In genomic region chr2:19367346-19367745, GRCh38 we compare ENCODE assay signal across 25 cellular contexts. TPM values are rescaled to one million over a fixed set of nuclear protein-coding genes. Genes with fewer than 3 reads are reported as not detected.
"Had no signal": no experiment of that assay in that cellular context is flagged by ENCODE, and none has a peak within 500 bp of the region (broad histone marks: within the 10 kb centered on the region; RNA-seq: fewer than 3 reads in every experiment).

No MANE protein-coding gene starts in this region.

- H3K27me3 ChIP-seq: colonic mucosa, gastroesophageal sphincter had no signal

- H3K36me3 ChIP-seq: colonic mucosa, gastroesophageal sphincter, heart left ventricle, upper lobe of right lung had no signal

- H3K27ac Mint-ChIP-seq: activated CD4-positive, alpha-beta memory T cell treated with anti-CD3 and anti-CD28 coated beads, Interleukin-2, amount 10 ng/mL, durations not matched to agents 7 days and 5 days; activated CD8-positive, alpha-beta memory T cell treated with anti-CD3 and anti-CD28 coated beads, Interleukin-2, amount 10 ng/mL, durations not matched to agents 7 days and 5 days; activated T-helper 2 cell treated with anti-CD3 and anti-CD28 coated beads, Interferon-gamma antibody, Interleukin-2, Interleukin-4, amounts not matched to agents 10 μg/mL and 5 μg/mL and 100 μg/mL, durations not matched to agents 14 hours and 24 hours and 36 hours; brain; endodermal cell; mesothelial cell of epicardium; nephron; T-helper 2 cell treated with Interferon-gamma antibody and Interleukin-4, amounts not matched to agents 5 μg/mL and 100 μg/mL, for 36 hours; WTC11 had no signal

- H3K27ac ChIP-seq: colonic mucosa, epithelial cell of prostate, gastroesophageal sphincter, heart left ventricle, upper lobe of right lung had no signal

- H3K9me3 Mint-ChIP-seq: activated CD4-positive, alpha-beta memory T cell treated with anti-CD3 and anti-CD28 coated beads, Interleukin-2, amount 10 ng/mL, durations not matched to agents 7 days and 5 days; activated T-helper 2 cell treated with anti-CD3 and anti-CD28 coated beads, Interferon-gamma antibody, Interleukin-2, Interleukin-4, amounts not matched to agents 10 μg/mL and 5 μg/mL and 100 μg/mL, durations not matched to agents 14 hours and 24 hours and 36 hours; brain; endodermal cell; mesothelial cell of epicardium; nephron; T-helper 2 cell treated with Interferon-gamma antibody and Interleukin-4, amounts not matched to agents 5 μg/mL and 100 μg/mL, for 36 hours; WTC11 had no signal

- DNase-seq: activated CD4-positive, alpha-beta memory T cell treated with anti-CD3 and anti-CD28 coated beads, Interleukin-2, amount 10 ng/mL, durations not matched to agents 7 days and 5 days; activated CD4-positive, alpha-beta T cell treated with anti-CD3 and anti-CD28 coated beads for 4 hours; activated CD8-positive, alpha-beta memory T cell treated with anti-CD3 and anti-CD28 coated beads, Interleukin-2, amount 10 ng/mL, durations not matched to agents 7 days and 5 days; activated naive CD4-positive, alpha-beta T cell treated with Interleukin-2 at 50 U/mL for 16 hours; anterior cingulate cortex; central memory CD4-positive, alpha-beta T cell; colonic mucosa; endodermal cell; heart left ventricle; kidney; stimulated activated CD4-positive, alpha-beta T cell treated with anti-CD3 and anti-CD28 coated beads, Interleukin-12 subunit alpha, Interleukin-12 subunit beta, amount 100 ng/mL, for 4 hours; stimulated activated CD4-positive, alpha-beta T cell treated with anti-CD3 and anti-CD28 coated beads, Interleukin-1b, Interleukin-23, amount 100 ng/mL, for 48 hours; stimulated activated CD8-positive, alpha-beta memory T cell treated with anti-CD3 and anti-CD28 coated beads, Interleukin-4, amount 100 ng/mL, for 48 hours; stimulated activated naive CD4-positive, alpha-beta T cell; upper lobe of right lung had no signal

- H3K4me3 Mint-ChIP-seq: activated CD4-positive, alpha-beta memory T cell treated with anti-CD3 and anti-CD28 coated beads, Interleukin-2, amount 10 ng/mL, durations not matched to agents 7 days and 5 days; activated CD8-positive, alpha-beta memory T cell treated with anti-CD3 and anti-CD28 coated beads, Interleukin-2, amount 10 ng/mL, durations not matched to agents 7 days and 5 days; brain; endodermal cell; mesothelial cell of epicardium; nephron; T-helper 2 cell treated with Interferon-gamma antibody and Interleukin-4, amounts not matched to agents 5 μg/mL and 100 μg/mL, for 36 hours; WTC11 had no signal

- H3K4me3 ChIP-seq: colonic mucosa, gastroesophageal sphincter, heart left ventricle, lung, upper lobe of right lung had no signal

- H3K36me3 Mint-ChIP-seq: activated CD8-positive, alpha-beta memory T cell treated with anti-CD3 and anti-CD28 coated beads, Interleukin-2, amount 10 ng/mL, durations not matched to agents 7 days and 5 days; brain; mesothelial cell of epicardium; WTC11 had no signal

- H3K9me3 ChIP-seq: colonic mucosa, gastroesophageal sphincter, heart left ventricle, upper lobe of right lung had no signal

- H3K4me1 ChIP-seq: colonic mucosa had no signal

- ATAC-seq: activated CD8-positive, alpha-beta memory T cell treated with anti-CD3 and anti-CD28 coated beads, Interleukin-2, amount 10 ng/mL, durations not matched to agents 7 days and 5 days; gastroesophageal sphincter; heart left ventricle; left lobe of liver; upper lobe of right lung; WTC11 had no signal

- FAIRE-seq: kidney had no signal

RNA-seq across cellular contexts. Expression of gene OSR1, which starts 8.9 kb away (rescaled TPM):
- total RNA-seq: activated CD4-positive, alpha-beta memory T cell treated with anti-CD3 and anti-CD28 coated beads, Interleukin-2, amount 10 ng/mL, durations not matched to agents 7 days and 5 days; activated CD8-positive, alpha-beta memory T cell treated with anti-CD3 and anti-CD28 coated beads, Interleukin-2, amount 10 ng/mL, durations not matched to agents 7 days and 5 days; activated T-helper 2 cell treated with anti-CD3 and anti-CD28 coated beads, Interferon-gamma antibody, Interleukin-2, Interleukin-4, amounts not matched to agents 10 μg/mL and 5 μg/mL and 100 μg/mL, durations not matched to agents 14 hours and 24 hours and 36 hours; endodermal cell had no signal
